9 cellular contexts compared by ENCODE assay signal in the genomic region with DNA sequence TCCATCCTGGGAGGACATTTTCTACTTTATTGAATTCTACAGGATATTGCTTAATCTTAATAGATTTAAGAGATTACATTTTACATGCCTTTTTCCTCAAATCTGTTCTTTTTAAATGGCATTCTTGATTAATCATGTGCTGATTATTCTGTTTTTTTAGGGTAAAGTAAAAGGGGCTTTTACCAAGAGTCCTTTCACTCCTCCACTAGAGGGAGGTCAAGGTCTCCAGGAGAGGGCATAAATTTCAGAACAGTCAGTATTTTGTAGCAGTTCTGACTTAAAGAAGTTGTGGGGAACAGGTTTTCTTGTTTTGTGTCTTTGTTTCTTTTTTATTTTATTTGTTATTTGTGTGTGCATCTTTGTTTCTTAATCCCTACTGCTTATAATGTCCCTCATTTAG. TPM values are rescaled to one million over a fixed set of nuclear protein-coding genes. Genes with fewer than 3 reads are reported as not detected.
DNase-seq lines count a peak whose midpoint lies in the region; ATAC-seq and TF ChIP-seq lines count a peak whose summit lies in the region.
"Had no signal": no experiment of that assay in that cellular context is flagged by ENCODE, and none has a peak within 500 bp of the region (broad histone marks: within the 10 kb centered on the region; RNA-seq: fewer than 3 reads in every experiment).

No MANE protein-coding gene starts in this region.

- DNase-seq in NCI-H146 (lab: John Stamatoyannopoulos, UW) (peak; percentile 2), NCI-H146 treated with DMSO at 0.1 percent for 48 hours (lab: John Stamatoyannopoulos, UW; ENCODE audit: unreplicated experiment) (no peak), NB4 (ENCODE audit: low read depth) (peak; percentile 55), colonic mucosa (no peak), myocyte (ENCODE audit: low read depth) (peak; percentile 59)
- DNase-seq in activated CD4-positive, alpha-beta T cell treated with anti-CD3 and anti-CD28 coated beads for 48 hours, result no peak
- no peak for DNase-seq in activated CD4-positive, alpha-beta T cell treated with anti-CD3 and anti-CD28 coated beads, Interleukin-2, amount 10 ng/mL, durations not matched to agents 7 days and 5 days

- no peak overlapping the region for H3K27ac ChIP-seq in colonic mucosa

- H3K36me3 ChIP-seq in colonic mucosa, result no peaks in the 10 kb centered on the region

- H3K27ac Mint-ChIP-seq in activated CD4-positive, alpha-beta T cell treated with anti-CD3 and anti-CD28 coated beads, Interleukin-2, amount 10 ng/mL, durations not matched to agents 7 days and 5 days, result no peak overlapping the region

- TF ChIP-seq POLR2A in NB4 (IDR thresholded peaks at IDR 0.05; ENCODE audit: extremely low read depth, insufficient read length), result no peak

- CTCF ChIA-PET in activated CD4-positive, alpha-beta T cell treated with anti-CD3 and anti-CD28 coated beads, Interleukin-2, amount 10 ng/mL, durations not matched to agents 7 days and 5 days (lab: Charles Lee), result no interaction called here

- no peaks in the 10 kb centered on the region for H3K27me3 Mint-ChIP-seq in activated CD4-positive, alpha-beta T cell treated with anti-CD3 and anti-CD28 coated beads, Interleukin-2, amount 10 ng/mL, durations not matched to agents 7 days and 5 days

- TF ChIP-seq CTCF in NB4 (IDR thresholded peaks at IDR 0.05; ENCODE audit: low read depth, low read length) (peak; percentile 60), colonic mucosa (IDR thresholded peaks at IDR 0.05) (peak; percentile 48)

- H3K9me3 Mint-ChIP-seq in activated CD4-positive, alpha-beta T cell treated with anti-CD3 and anti-CD28 coated beads, Interleukin-2, amount 10 ng/mL, durations not matched to agents 7 days and 5 days, result no peaks in the 10 kb centered on the region

- no peaks in the 10 kb centered on the region for H3K9me3 ChIP-seq in colonic mucosa
- H3K9me3 ChIP-seq: BLaER1 treated with 17β-estradiol and CSF1 and Interleukin-3, amounts not matched to agents 10 nM and 100 nM had no signal

- no peak overlapping the region for H3K4me3 Mint-ChIP-seq in activated CD4-positive, alpha-beta T cell treated with anti-CD3 and anti-CD28 coated beads, Interleukin-2, amount 10 ng/mL, durations not matched to agents 7 days and 5 days

- H3K4me1 Mint-ChIP-seq in activated CD4-positive, alpha-beta T cell treated with anti-CD3 and anti-CD28 coated beads, Interleukin-2, amount 10 ng/mL, durations not matched to agents 7 days and 5 days, result no peaks in the 10 kb centered on the region

- no peak overlapping the region for H3K4me3 ChIP-seq in NB4 (ENCODE audit: low read depth, low read length)
- no peak overlapping the region for H3K4me3 ChIP-seq in colonic mucosa
- H3K4me3 ChIP-seq: BLaER1 treated with 17β-estradiol and CSF1 and Interleukin-3, amounts not matched to agents 10 nM and 100 nM had no signal

- intact Hi-C loops in colonic mucosa (cut with DNase I), result loop anchor here (10.0 kb wide), 2 partner anchors 98 to 158 kb away; no protein-coding TSS in a partner anchor

- H3K9ac ChIP-seq in colonic mucosa (ENCODE audit: low read depth in 2 of 2, low read length in 2 of 2), result no peak overlapping the region

- peaks cover 64% of the 10 kb centered on the region for H3K36me3 Mint-ChIP-seq in activated CD4-positive, alpha-beta T cell treated with anti-CD3 and anti-CD28 coated beads, Interleukin-2, amount 10 ng/mL, durations not matched to agents 7 days and 5 days (ENCODE audit: low read depth)

- no peaks in the 10 kb centered on the region for H3K27me3 ChIP-seq in colonic mucosa
- H3K27me3 ChIP-seq: BLaER1 treated with 17β-estradiol and CSF1 and Interleukin-3, amounts not matched to agents 10 nM and 100 nM had no signal

- no peak for ATAC-seq in GM21447 (IDR thresholded peaks at IDR 0.05; ENCODE audit: unreplicated experiment)

- H3K4me1 ChIP-seq in colonic mucosa, result no peaks in the 10 kb centered on the region

- POLR2A ChIA-PET in activated CD4-positive, alpha-beta T cell treated with anti-CD3 and anti-CD28 coated beads, Interleukin-2, amount 10 ng/mL, durations not matched to agents 7 days and 5 days (lab: Charles Lee), result no interaction called here

RNA-seq across cellular contexts. Expression of a gene that starts 25.4 kb away (rescaled TPM):
- total RNA-seq in colonic mucosa, result 10 to 100 TPM; 19.0 to 21.4 TPM
- total RNA-seq in myocyte, result 45.2 and 48.6 TPM in 2 replicates
- polyA plus RNA-seq in myocyte (2012), result 16.5 TPM
- 10 to 100 TPM; 47.8 to 49.7 TPM for total RNA-seq in activated CD4-positive, alpha-beta T cell treated with anti-CD3 and anti-CD28 coated beads, Interleukin-2, amount 10 ng/mL, durations not matched to agents 7 days and 5 days

Comparison
In these comparisons a context has a peak if more than half of its experiments do, and no peak if none do; other contexts are left out.
1. DNase-seq: peak in NCI-H146 (single experiment), NB4 (single experiment) and myocyte (single experiment); none in NCI-H146 treated with DMSO at 0.1 percent for 48 hours (single experiment), colonic mucosa (single experiment), activated CD4-positive, alpha-beta T cell treated with anti-CD3 and anti-CD28 coated beads for 48 hours (single experiment) and activated CD4-positive, alpha-beta T cell treated with anti-CD3 and anti-CD28 coated beads, Interleukin-2, amount 10 ng/mL, durations not matched to agents 7 days and 5 days (single experiment).